ENCODE assay signal across 25 cellular contexts in the genomic region with DNA sequence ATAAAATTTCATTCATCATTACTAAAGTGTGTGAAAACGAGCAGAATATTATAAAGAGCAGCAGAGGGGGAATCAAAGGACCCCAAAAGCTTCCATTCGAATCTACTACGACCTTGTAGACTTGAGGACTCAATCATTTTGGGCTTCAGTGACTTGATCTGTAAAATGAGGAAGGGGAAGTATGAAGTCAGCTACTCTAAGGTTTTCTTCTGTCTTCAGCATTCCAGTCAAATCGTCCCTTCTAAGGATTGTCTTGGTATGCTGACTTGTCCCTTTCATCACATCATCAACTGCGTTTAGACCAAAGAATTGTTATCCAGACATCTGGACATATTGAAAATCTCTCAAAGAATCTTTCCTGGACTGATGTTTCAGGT. TPM values are rescaled to one million over a fixed set of nuclear protein-coding genes. Genes with fewer than 3 reads are reported as not detected.
"Had no signal": no experiment of that assay in that cellular context is flagged by ENCODE, and none has a peak within 500 bp of the region (broad histone marks: within the 10 kb centered on the region; RNA-seq: fewer than 3 reads in every experiment).

No MANE protein-coding gene starts in this region.

- DNase-seq: activated B cell treated with CpG ODN at 0.5 μM for 24 hours; activated CD4-positive, alpha-beta T cell treated with anti-CD3 and anti-CD28 coated beads for 36 hours; activated CD4-positive, alpha-beta T cell treated with anti-CD3 and anti-CD28 coated beads, Interleukin-2, amount 50 U/mL, for 4 hours; activated CD8-positive, alpha-beta memory T cell treated with anti-CD3 and anti-CD28 coated beads for 24 hours; activated CD8-positive, alpha-beta memory T cell treated with anti-CD3 and anti-CD28 coated beads, Interleukin-2, amount 50 U/mL, for 4 hours; activated naive CD4-positive, alpha-beta T cell treated with Interleukin-2 at 50 U/mL for 16 hours; activated naive CD8-positive, alpha-beta T cell treated with anti-CD3 and anti-CD28 coated beads for 36 hours; activated T-cell treated with anti-CD3 and anti-CD28 coated beads, Interleukin-2, amount 50 U/mL, for 4 hours; colonic mucosa; glutamatergic neuron; kidney glomerular epithelial cell; left lung; mammary epithelial cell; posterior cingulate gyrus; small intestine; stimulated activated CD4-positive, alpha-beta T cell treated with anti-CD3 and anti-CD28 coated beads, Interleukin-2, amount 100 ng/mL, for 24 hours; stomach; trophoblast cell had no signal

- H2AFZ ChIP-seq: hepatocyte had no signal

- H3K27ac ChIP-seq: colonic mucosa, esophagus muscularis mucosa, hepatocyte, left lung, stomach, suprapubic skin, vagina had no signal

- H3K36me3 ChIP-seq: colonic mucosa, esophagus muscularis mucosa, left lung, stomach, suprapubic skin, vagina had no signal

- H3K27me3 ChIP-seq: colonic mucosa, esophagus muscularis mucosa, hepatocyte, left lung, stomach, suprapubic skin, vagina had no signal

- ATAC-seq: activated CD4-positive, alpha-beta T cell treated with anti-CD3 and anti-CD28 coated beads for 36 hours; activated T-cell treated with anti-CD3 and anti-CD28 coated beads, Interleukin-2, amount 50 U/mL, for 4 hours; left lung; natural killer cell treated with Interleukin-12 subunit alpha and Interleukin-12 subunit beta and Interleukin-15 and Interleukin-18, amount 100 ng/mL, for 72 hours; stimulated activated effector memory CD8-positive, alpha-beta T cell treated with anti-CD3 and anti-CD28 coated beads, Interleukin-12 subunit alpha, Interleukin-12 subunit beta, amount 100 ng/mL, for 72 hours had no signal

- H3K4me3 ChIP-seq: colonic mucosa, esophagus muscularis mucosa, hepatocyte, left lung, stomach, suprapubic skin, vagina had no signal

- H3K9me3 ChIP-seq: colonic mucosa, esophagus muscularis mucosa, left lung, stomach, suprapubic skin, vagina had no signal

- H3K4me2 ChIP-seq: hepatocyte had no signal

- H3K4me1 ChIP-seq: colonic mucosa had no signal

- FAIRE-seq: bronchial epithelial cell had no signal

RNA-seq across cellular contexts. Expression of a gene that starts 44.8 kb away (rescaled TPM):
- total RNA-seq: activated B cell treated with CpG ODN at 0.5 μM for 24 hours had no signal
